In genomic region chr11:15963266-15963665, GRCh38 we compare ENCODE assay signal across 24 cellular contexts.
A peak's percentile ranks its signal among the peaks of the same experiment; 100 is the strongest.
DNase-seq lines count a peak whose midpoint lies in the region; ATAC-seq and TF ChIP-seq lines count a peak whose summit lies in the region.
"Had no signal": no experiment of that assay in that cellular context is flagged by ENCODE, and none has a peak within 500 bp of the region (broad histone marks: within the 10 kb centered on the region; RNA-seq: fewer than 3 reads in every experiment).

No MANE protein-coding gene starts in this region.

- H2BK20ac ChIP-seq in IMR-90 (ENCODE audit: low read depth, low read length) = no peak overlapping the region

- H4K91ac ChIP-seq in IMR-90 (ENCODE audit: insufficient read depth, low read depth, low read length) = no peak overlapping the region

- H3K18ac ChIP-seq in IMR-90 (ENCODE audit: low read depth, low read length) = no peak overlapping the region

- H3K27me3 ChIP-seq in IMR-90 (ENCODE audit: control insufficient read depth, insufficient read depth, low read length) (no peaks in the 10 kb centered on the region), esophagus muscularis mucosa (no peaks in the 10 kb centered on the region)
- H3K27me3 ChIP-seq: BE2C, BLaER1 had no signal

- WGBS in IMR-90 (ENCODE audit: extremely low coverage in 2 of 2, insufficient read length in 1 of 2), 2 experiments = no CpG with 5 or more reads among the region's 1 CpG
- no CpG with 5 or more reads among the region's 1 CpG for WGBS in esophagus muscularis mucosa

- H2AK9ac ChIP-seq in IMR-90 (replicated peaks; ENCODE audit: low read depth, low read length, poor library complexity) = no peak overlapping the region

- peaks cover 7% of the 10 kb centered on the region for H3K4me1 Mint-ChIP-seq in HFFc6 (ENCODE audit: low read depth)
- H3K4me1 Mint-ChIP-seq: CD4-positive, alpha-beta memory T cell; CD4-positive, CD25-positive, alpha-beta regulatory T cell; CD8-positive, alpha-beta memory T cell had no signal

- CTCF ChIA-PET in IMR-90 (lab: Yijun Ruan, JAX) = interaction anchor here (0.5 kb wide), 1 partner anchor 215 kb away, joined by 3 read pairs; no protein-coding TSS in a partner anchor

- TF ChIP-seq POLR2A in IMR-90 (IDR thresholded peaks at IDR 0.05; ENCODE audit: low read depth, low read length) = no peak
- no peak for TF ChIP-seq POLR2A in esophagus muscularis mucosa (IDR thresholded peaks at IDR 0.05; ENCODE audit: low read depth)

- H3K27ac ChIP-seq in IMR-90 (ENCODE audit: insufficient read depth, low read length) (no peak overlapping the region), coronary artery (no peak overlapping the region), esophagus muscularis mucosa (replicated peaks in 1 of 4) (no peak overlapping the region)
- H3K27ac ChIP-seq: BLaER1 had no signal

- no peaks in the 10 kb centered on the region for H4K20me1 ChIP-seq in IMR-90 (ENCODE audit: insufficient read depth, low read length)
- H4K20me1 ChIP-seq: BLaER1 had no signal

- no peak overlapping the region for H3K4me3 ChIP-seq in IMR-90 (ENCODE audit: insufficient read depth, low read depth, low read length)
- no peak overlapping the region for H3K4me3 ChIP-seq in coronary artery
- H3K4me3 ChIP-seq in esophagus muscularis mucosa = no peak overlapping the region
- H3K4me3 ChIP-seq: BLaER1, GM12878 had no signal

- H3K79me1 ChIP-seq in IMR-90 (ENCODE audit: low read depth in 1 of 2, low read length in 2 of 2) = no peaks in the 10 kb centered on the region; a peak in 1 of 4 replicates

- TF ChIP-seq RAD21 in IMR-90 (IDR thresholded peaks at IDR 0.05; ENCODE audit: low read length) = no peak

- no peaks in the 10 kb centered on the region for H3K9me3 Mint-ChIP-seq in HFFc6

- no peak for TF ChIP-seq EP300 in esophagus muscularis mucosa (IDR thresholded peaks at IDR 0.05)

- H3K9me1 ChIP-seq in IMR-90 (ENCODE audit: insufficient read depth, low read length) = peaks cover 5% of the 10 kb centered on the region; the same call in 1 of the 2 replicates

- no peak overlapping the region for H3K23ac ChIP-seq in IMR-90 (ENCODE audit: low read depth, low read length)

- DNase-seq in IMR-90 (no peak), coronary artery (ENCODE audit: low spot score) (peak; percentile 50), esophagus muscularis mucosa (ENCODE audit: extremely low spot score) (peak; percentile 83), HFFc6 (no peak), NCI-H1092 (lab: John Stamatoyannopoulos, UW) (no peak)
- DNase-seq: 8988T; ACHN; BE2C; C1 segment of cervical spinal cord; CD4-positive, alpha-beta memory T cell; CD4-positive, CD25-positive, alpha-beta regulatory T cell; CD8-positive, alpha-beta memory T cell; COR-L47; DMS 273 treated with DMSO at 0.1 percent for 48 hours; DMS153; DMS53; DMS79; DND-41; EL; GDM1 had no signal

- no peak overlapping the region for H2BK15ac ChIP-seq in IMR-90 (ENCODE audit: low read depth, low read length)

- H2BK5ac ChIP-seq in IMR-90 (ENCODE audit: low read depth, low read length, poor library complexity, severe bottlenecking) = no peak overlapping the region

- H4K8ac ChIP-seq in IMR-90 (ENCODE audit: low read depth in 2 of 2, low read length in 2 of 2) = 0 out of 4 replicates have a peak overlapping the region, but pooled peaks of 1 of the 2 experiments have one; percentile 12

- H3K9ac ChIP-seq in IMR-90 (ENCODE audit: low read depth, low read length) = no peak overlapping the region
- H3K9ac ChIP-seq: BLaER1 had no signal

- POLR2A ChIA-PET in IMR-90 (lab: Charles Lee; ENCODE audit: unreplicated experiment) = no interaction called here

- H2BK120ac ChIP-seq in IMR-90 (ENCODE audit: low read depth, low read length) = no peak overlapping the region

- intact Hi-C loops in IMR-90 (cut with micrococcal nuclease) (no loop called here), esophagus muscularis mucosa (cut with DNase I) (no loop called here)

- dilution Hi-C loops in IMR-90 (cut with HindIII; ENCODE audit: low sequenced_read_pairs, unreplicated experiment) = no loop called here

- H3K27me3 Mint-ChIP-seq in HFFc6 (ENCODE audit: insufficient read depth) = no peaks in the 10 kb centered on the region; the same call in none of the 2 replicates
- H3K27me3 Mint-ChIP-seq: CD4-positive, alpha-beta memory T cell; CD4-positive, CD25-positive, alpha-beta regulatory T cell; CD8-positive, alpha-beta memory T cell had no signal

- H3K4me2 ChIP-seq in IMR-90 (ENCODE audit: low read depth, low read length) = no peak overlapping the region
- H3K4me2 ChIP-seq: BLaER1 had no signal

- H3K4me3 Mint-ChIP-seq in HFFc6 = no peak overlapping the region
- H3K4me3 Mint-ChIP-seq: CD14-positive monocyte; CD4-positive, alpha-beta memory T cell; CD4-positive, CD25-positive, alpha-beta regulatory T cell; CD8-positive, alpha-beta memory T cell had no signal

- H3K56ac ChIP-seq in IMR-90 (ENCODE audit: extremely low read depth, insufficient read depth, low read length) = no peak overlapping the region

- BruUV-seq in IMR-90 (replicated peaks; lab: Mats Ljungman, UMichigan) = no TSS peak

- no peaks in the 10 kb centered on the region for H3K9me3 ChIP-seq in IMR-90 (ENCODE audit: control insufficient read depth, insufficient read depth, low read length)
- no peaks in the 10 kb centered on the region for H3K9me3 ChIP-seq in esophagus muscularis mucosa
- H3K9me3 ChIP-seq: BE2C, BLaER1 had no signal

- ATAC-seq in IMR-90 (ENCODE audit: low read depth) (no peak), GM18870 (IDR thresholded peaks at IDR 0.05; ENCODE audit: unreplicated experiment) (no peak)
- ATAC-seq: GM12878 had no signal

- no peak overlapping the region for H3K27ac Mint-ChIP-seq in HFFc6
- H3K27ac Mint-ChIP-seq: CD4-positive, alpha-beta memory T cell; CD4-positive, CD25-positive, alpha-beta regulatory T cell; CD8-positive, alpha-beta memory T cell had no signal

- H3K36me3 Mint-ChIP-seq in HFFc6 (ENCODE audit: low read depth) = no peaks in the 10 kb centered on the region
- H3K36me3 Mint-ChIP-seq: CD14-positive monocyte; CD4-positive, alpha-beta memory T cell; CD4-positive, CD25-positive, alpha-beta regulatory T cell; CD8-positive, alpha-beta memory T cell had no signal

- in situ Hi-C loops in IMR-90 (cut with MboI; ENCODE audit: low sequenced_read_pairs) = no loop called here

- TF ChIP-seq CTCF in IMR-90 (conservative IDR thresholded peaks at IDR 0.05; ENCODE audit: low read depth, low read length) = no peak
- no peak for TF ChIP-seq CTCF in coronary artery (IDR thresholded peaks at IDR 0.05)
- no peak for TF ChIP-seq CTCF in esophagus muscularis mucosa (IDR thresholded peaks at IDR 0.05)
- TF ChIP-seq CTCF in HFFc6 (IDR thresholded peaks at IDR 0.05) = no peak

- no peak overlapping the region for H2AFZ ChIP-seq in IMR-90 (replicated peaks; ENCODE audit: low read length, poor library complexity)

- H3K4me1 ChIP-seq in IMR-90 (ENCODE audit: control insufficient read depth, insufficient read depth, low read length) (peaks cover 5% of the 10 kb centered on the region), esophagus muscularis mucosa (peaks cover 14 to 23% (median 14%) of the 10 kb centered on the region in 4 donors)
- H3K4me1 ChIP-seq: BE2C, BLaER1 had no signal

- H3K36me3 ChIP-seq in IMR-90 (ENCODE audit: control insufficient read depth, insufficient read depth, low read length) (no peaks in the 10 kb centered on the region), esophagus muscularis mucosa (no peaks in the 10 kb centered on the region)
- H3K36me3 ChIP-seq: BE2C, BLaER1 had no signal

- H2AK5ac ChIP-seq in IMR-90 (ENCODE audit: low read depth, low read length) = 0 out of 2 replicates have a peak overlapping the region, but pooled peaks have one; percentile 30

- H4K5ac ChIP-seq in IMR-90 (ENCODE audit: low read depth, low read length) = no peak overlapping the region

- no peak overlapping the region for H3K14ac ChIP-seq in IMR-90 (replicated peaks; ENCODE audit: low read depth, low read length)

- no peak overlapping the region for H3K4ac ChIP-seq in IMR-90 (ENCODE audit: low read depth, low read length)

TF ChIP-seq in IMR-90, 13 proteins besides CTCF, POLR2A, EP300 and RAD21:
- no peak for TF ChIP-seq USF2 (IDR thresholded peaks at IDR 0.05; ENCODE audit: low read depth, low read length)
- no peak for TF ChIP-seq NFE2L2 (IDR thresholded peaks at IDR 0.05; ENCODE audit: low read depth, low read length)

Comparison
In these comparisons a context has a peak if more than half of its experiments do, and no peak if none do; other contexts are left out.
1. DNase-seq: peak in coronary artery (single experiment) and esophagus muscularis mucosa (single experiment); none in IMR-90 (single experiment), HFFc6 (single experiment) and NCI-H1092 (single experiment).